In genomic region chr4:101707596-101707995, GRCh38 we compare ENCODE assay signal across 29 cellular contexts.
DNase-seq lines count a peak whose midpoint lies in the region; ATAC-seq, FAIRE-seq and TF ChIP-seq lines count a peak whose summit lies in the region.
"Had no signal": no experiment of that assay in that cellular context is flagged by ENCODE, and none has a peak within 500 bp of the region (broad histone marks: within the 10 kb centered on the region; RNA-seq: fewer than 3 reads in every experiment).

No MANE protein-coding gene starts in this region.

- H3K4ac ChIP-seq in IMR-90 (ENCODE audit: low read depth, low read length): no peak overlapping the region

- no peak overlapping the region for H2BK120ac ChIP-seq in IMR-90 (ENCODE audit: low read depth, low read length)

- H3K4me1 ChIP-seq in GM23338 (ENCODE audit: insufficient read depth): no peaks in the 10 kb centered on the region
- H3K4me1 ChIP-seq in IMR-90 (ENCODE audit: control insufficient read depth, insufficient read depth, low read length): no peaks in the 10 kb centered on the region
- H3K4me1 ChIP-seq in astrocyte (ENCODE audit: insufficient read depth, low read length): no peaks in the 10 kb centered on the region
- H3K4me1 ChIP-seq: BLaER1 treated with 17β-estradiol and CSF1 and Interleukin-3, amounts not matched to agents 10 nM and 100 nM had no signal

- H3K4me1 Mint-ChIP-seq in GM23338 (no peaks in the 10 kb centered on the region), astrocyte (ENCODE audit: low read depth, unreplicated experiment) (peaks cover 3% of the 10 kb centered on the region)

- no peak overlapping the region for H4K91ac ChIP-seq in IMR-90 (ENCODE audit: insufficient read depth, low read depth, low read length)

- no peaks in the 10 kb centered on the region for H3K27me3 ChIP-seq in GM23338 (ENCODE audit: insufficient read depth)
- no peaks in the 10 kb centered on the region for H3K27me3 ChIP-seq in IMR-90 (ENCODE audit: control insufficient read depth, insufficient read depth, low read length)
- no peaks in the 10 kb centered on the region for H3K27me3 ChIP-seq in astrocyte (ENCODE audit: insufficient read depth, low read length)
- H3K27me3 ChIP-seq: BLaER1 treated with 17β-estradiol and CSF1 and Interleukin-3, amounts not matched to agents 10 nM and 100 nM had no signal

- H2BK20ac ChIP-seq in IMR-90 (ENCODE audit: low read depth, low read length): no peak overlapping the region

- H3K79me2 ChIP-seq in GM23338 (replicated peaks; ENCODE audit: insufficient read depth) (no peaks in the 10 kb centered on the region), astrocyte (ENCODE audit: insufficient read depth, low read length) (no peaks in the 10 kb centered on the region)

- no peak overlapping the region for H2AFZ ChIP-seq in GM23338
- H2AFZ ChIP-seq in IMR-90 (replicated peaks; ENCODE audit: low read length, poor library complexity): no peak overlapping the region
- H2AFZ ChIP-seq in astrocyte (ENCODE audit: low read depth, low read length): no peak overlapping the region
- H2AFZ ChIP-seq: PC-9 had no signal

- H3K56ac ChIP-seq in IMR-90 (ENCODE audit: extremely low read depth, insufficient read depth, low read length): no peak overlapping the region

- CTCF ChIA-PET in IMR-90 (lab: Yijun Ruan, JAX): no interaction called here

- no peak overlapping the region for H3K4me3 ChIP-seq in GM23338
- H3K4me3 ChIP-seq in IMR-90 (ENCODE audit: insufficient read depth, low read depth, low read length): no peak overlapping the region
- H3K4me3 ChIP-seq in astrocyte (ENCODE audit: insufficient read depth, low read depth, low read length): no peak overlapping the region
- H3K4me3 ChIP-seq: BLaER1 treated with 17β-estradiol and CSF1 and Interleukin-3, amounts not matched to agents 10 nM and 100 nM; PC-9 had no signal

- H3K36me3 Mint-ChIP-seq in GM23338 (ENCODE audit: low read depth) (no peaks in the 10 kb centered on the region), astrocyte (ENCODE audit: low read depth, unreplicated experiment) (no peaks in the 10 kb centered on the region)

- no peak overlapping the region for H3K14ac ChIP-seq in IMR-90 (replicated peaks; ENCODE audit: low read depth, low read length)

- H2BK5ac ChIP-seq in IMR-90 (ENCODE audit: low read depth, low read length, poor library complexity, severe bottlenecking): no peak overlapping the region

- FAIRE-seq in astrocyte (lab: Jason Lieb, UNC): no peak
- FAIRE-seq: GM12891, GM19239, HepG2 had no signal

- in situ Hi-C loops in IMR-90 (cut with MboI; ENCODE audit: low sequenced_read_pairs): no loop called here

- H3K9me3 Mint-ChIP-seq in GM23338 (peaks cover 4% of the 10 kb centered on the region; the same call in 1 of the 3 replicates), astrocyte (ENCODE audit: unreplicated experiment) (no peaks in the 10 kb centered on the region)

- H3K4me2 ChIP-seq in GM23338: no peak overlapping the region
- H3K4me2 ChIP-seq in IMR-90 (ENCODE audit: low read depth, low read length): no peak overlapping the region
- no peak overlapping the region for H3K4me2 ChIP-seq in astrocyte (ENCODE audit: low read length)
- H3K4me2 ChIP-seq: BLaER1 treated with 17β-estradiol and CSF1 and Interleukin-3, amounts not matched to agents 10 nM and 100 nM; PC-9 had no signal

- no peaks in the 10 kb centered on the region for H3K79me1 ChIP-seq in IMR-90 (ENCODE audit: low read depth in 1 of 2, low read length in 2 of 2)

- H3K27ac ChIP-seq in GM23338 (ENCODE audit: low read depth): no peak overlapping the region
- no peak overlapping the region for H3K27ac ChIP-seq in IMR-90 (ENCODE audit: insufficient read depth, low read length)
- no peak overlapping the region for H3K27ac ChIP-seq in astrocyte (ENCODE audit: low read depth, low read length)
- H3K27ac ChIP-seq: BLaER1 treated with 17β-estradiol and CSF1 and Interleukin-3, amounts not matched to agents 10 nM and 100 nM; PC-9 had no signal

- no peak overlapping the region for H4K8ac ChIP-seq in IMR-90 (ENCODE audit: low read depth in 2 of 2, low read length in 2 of 2)

- H3K27me3 Mint-ChIP-seq in GM23338 (ENCODE audit: insufficient read depth, low read depth, poor library complexity) (no peaks in the 10 kb centered on the region), astrocyte (ENCODE audit: low read depth, unreplicated experiment) (no peaks in the 10 kb centered on the region)
- H3K27me3 Mint-ChIP-seq: CD4-positive, alpha-beta T cell had no signal

- H3K36me3 ChIP-seq in GM23338 (ENCODE audit: insufficient read depth) (no peaks in the 10 kb centered on the region), IMR-90 (ENCODE audit: control insufficient read depth, insufficient read depth, low read length) (no peaks in the 10 kb centered on the region), astrocyte (ENCODE audit: insufficient read depth, low read length) (no peaks in the 10 kb centered on the region)
- H3K36me3 ChIP-seq: BLaER1 treated with 17β-estradiol and CSF1 and Interleukin-3, amounts not matched to agents 10 nM and 100 nM had no signal

- H2BK15ac ChIP-seq in IMR-90 (ENCODE audit: low read depth, low read length): no peak overlapping the region

- DNase-seq in GM23338 (ENCODE audit: low spot score) (peak; percentile 5), IMR-90 (peak; percentile 2), astrocyte (ENCODE audit: low read depth) (peak; percentile 34), iris pigment epithelial cell (ENCODE audit: low read depth) (peak; percentile 61), D341Med (ENCODE audit: low spot score) (no peak), SIG-M5 (lab: John Stamatoyannopoulos, UW) (no peak)
- DNase-seq in stimulated activated CD4-positive, alpha-beta T cell treated with anti-CD3 and anti-CD28 coated beads, Interleukin-15, amount 100 ng/mL, for 24 hours: no peak
- DNase-seq: AML-193; CD4-positive, alpha-beta T cell; DMS79; EL; GF-D8; H7; HFFc6; KBM-7; MV-4-11; NCI-H1105 treated with DMSO at 0.1 percent for 48 hours; NCI-H146; NCI-H2029; NCI-H226; NCI-H510A treated with DMSO at 0.1 percent for 48 hours; NCI-H774; Right ventricle myocardium superior; RPMI8226 had no signal

- H3K27ac Mint-ChIP-seq in GM23338 (no peak overlapping the region), astrocyte (ENCODE audit: unreplicated experiment) (no peak overlapping the region)
- H3K27ac Mint-ChIP-seq: CD4-positive, alpha-beta T cell; HFFc6 had no signal

- no peak overlapping the region for H3K23ac ChIP-seq in IMR-90 (ENCODE audit: low read depth, low read length)

- intact Hi-C loops in IMR-90 (cut with micrococcal nuclease): no loop called here

- TF ChIP-seq POLR2A in IMR-90 (IDR thresholded peaks at IDR 0.05; ENCODE audit: low read depth, low read length): no peak

- WGBS in IMR-90 (ENCODE audit: extremely low coverage in 2 of 2, insufficient read length in 1 of 2), 2 experiments: no CpG with 5 or more reads among the region's 3 CpGs

- H4K20me1 ChIP-seq in GM23338 (replicated peaks; ENCODE audit: insufficient read depth) (no peaks in the 10 kb centered on the region), IMR-90 (ENCODE audit: insufficient read depth, low read length) (no peaks in the 10 kb centered on the region), astrocyte (ENCODE audit: insufficient read depth, low read length) (no peaks in the 10 kb centered on the region)
- H4K20me1 ChIP-seq: BLaER1 treated with 17β-estradiol and CSF1 and Interleukin-3, amounts not matched to agents 10 nM and 100 nM had no signal

- no peaks in the 10 kb centered on the region for H3K9me3 ChIP-seq in IMR-90 (ENCODE audit: control insufficient read depth, insufficient read depth, low read length)
- no peaks in the 10 kb centered on the region for H3K9me3 ChIP-seq in astrocyte (ENCODE audit: insufficient read depth, low read depth, low read length)

- BruUV-seq in IMR-90 (replicated peaks; lab: Mats Ljungman, UMichigan): no TSS peak

- H3K18ac ChIP-seq in IMR-90 (ENCODE audit: low read depth, low read length): no peak overlapping the region

- TF ChIP-seq RAD21 in IMR-90 (IDR thresholded peaks at IDR 0.05; ENCODE audit: low read length): no peak

- H2AK5ac ChIP-seq in IMR-90 (ENCODE audit: low read depth, low read length): no peak overlapping the region

- peaks cover 4% of the 10 kb centered on the region; the same call in 1 of the 2 replicates for H3K9me2 ChIP-seq in GM23338 (ENCODE audit: insufficient read depth)

- dilution Hi-C loops in IMR-90 (cut with HindIII; ENCODE audit: low sequenced_read_pairs, unreplicated experiment): no loop called here

- H3K9ac ChIP-seq in IMR-90 (ENCODE audit: low read depth, low read length) (no peak overlapping the region), astrocyte (ENCODE audit: low read length) (no peak overlapping the region)
- H3K9ac ChIP-seq: BLaER1 treated with 17β-estradiol and CSF1 and Interleukin-3, amounts not matched to agents 10 nM and 100 nM had no signal

- POLR2A ChIA-PET in IMR-90 (lab: Charles Lee; ENCODE audit: unreplicated experiment): no interaction called here

- no peaks in the 10 kb centered on the region for H3F3A ChIP-seq in GM23338 (replicated peaks; ENCODE audit: low read depth)

- H3K4me3 Mint-ChIP-seq in GM23338: no peak overlapping the region
- H3K4me3 Mint-ChIP-seq in astrocyte (ENCODE audit: unreplicated experiment): no peak overlapping the region
- H3K4me3 Mint-ChIP-seq: CD4-positive, alpha-beta T cell; HFFc6 had no signal

- ATAC-seq in GM23338: no peak
- no peak for ATAC-seq in IMR-90 (ENCODE audit: low read depth)
- ATAC-seq: HepG2 had no signal

- no peaks in the 10 kb centered on the region for H3K9me1 ChIP-seq in IMR-90 (ENCODE audit: insufficient read depth, low read length)

- no peak overlapping the region for H2AK9ac ChIP-seq in IMR-90 (replicated peaks; ENCODE audit: low read depth, low read length, poor library complexity)

- H4K5ac ChIP-seq in IMR-90 (ENCODE audit: low read depth, low read length): no peak overlapping the region

- TF ChIP-seq CTCF in GM23338 (conservative IDR thresholded peaks at IDR 0.05; ENCODE audit: low read depth in 2 of 2) (no peak), IMR-90 (conservative IDR thresholded peaks at IDR 0.05; ENCODE audit: low read depth, low read length) (no peak), astrocyte (IDR thresholded peaks at IDR 0.05; ENCODE audit: insufficient read depth, low read depth, low read length) (no peak)

TF ChIP-seq in GM23338, 12 proteins besides CTCF, POLR2A, EP300 and RAD21 (continues in another document):
- TF ChIP-seq NANOG (IDR thresholded peaks at IDR 0.05; ENCODE audit: borderline replicate concordance): no peak
- TF ChIP-seq STAT1 (IDR thresholded peaks at IDR 0.05; ENCODE audit: unreplicated experiment): no peak

TF ChIP-seq in IMR-90, 13 proteins besides CTCF, POLR2A, EP300 and RAD21 (continues in another document):
- TF ChIP-seq BHLHE40 (IDR thresholded peaks at IDR 0.05; ENCODE audit: low read depth, low read length) (no peak), MXI1 (IDR thresholded peaks at IDR 0.05; ENCODE audit: borderline replicate concordance, low read depth, low read length) (no peak)

Comparison
In these comparisons a context has a peak if more than half of its experiments do, and no peak if none do; other contexts are left out.
1. DNase-seq: peak in GM23338 (single experiment), IMR-90 (single experiment), astrocyte (single experiment) and iris pigment epithelial cell (single experiment); none in D341Med (single experiment), stimulated activated CD4-positive, alpha-beta T cell treated with anti-CD3 and anti-CD28 coated beads, Interleukin-15, amount 100 ng/mL, for 24 hours (single experiment) and SIG-M5 (single experiment).